In the genomic region with DNA sequence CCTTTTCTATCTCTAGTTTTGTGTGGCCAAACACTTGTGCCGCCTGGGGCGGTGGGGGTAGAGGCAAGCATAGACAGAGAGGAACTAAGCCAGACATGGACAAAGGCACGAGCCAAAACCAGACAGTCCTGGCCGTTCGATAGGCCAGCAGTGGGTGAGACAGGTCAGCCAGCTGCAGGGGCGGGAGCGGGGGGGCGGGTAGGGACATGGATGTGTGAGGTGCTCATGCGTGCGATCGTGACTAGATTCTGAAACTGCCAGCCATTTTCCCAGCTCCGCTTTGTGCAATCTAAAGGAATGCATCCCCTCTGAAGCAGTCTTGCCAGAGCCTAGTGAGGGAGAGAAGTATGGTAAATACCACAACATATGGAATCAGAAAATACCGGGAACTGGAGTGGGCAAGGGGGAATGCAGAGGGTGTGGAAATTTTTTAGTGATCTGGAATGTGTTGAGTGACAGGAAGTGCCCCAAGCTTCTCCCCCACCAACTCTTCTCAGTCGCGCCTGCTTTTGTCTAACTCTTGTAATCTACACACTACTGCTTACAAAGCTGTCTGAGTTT, we compare ENCODE assay signal across 1 cellular context.
A peak's percentile ranks its signal among the peaks of the same experiment; 100 is the strongest.
TF ChIP-seq lines count a peak whose summit lies in the region.

No MANE protein-coding gene starts in this region.

TF ChIP-seq in SK-N-SH treated with all-trans-retinoic acid at 6 μM for 48 hours, 23 proteins besides CTCF, POLR2A, EP300 and RAD21 (continued from another document):
- peak; percentile 52; the same call in 1 of the 2 replicates for TF ChIP-seq TSHZ2 (CRISPR knock-in tag; IDR thresholded peaks at IDR 0.05)
- TF ChIP-seq SNAI2 (CRISPR knock-in tag; IDR thresholded peaks at IDR 0.05), result no peak
- 0 out of 2 replicates have a peak, but pooled peaks have one; percentile 43 for TF ChIP-seq RARB (CRISPR knock-in tag; IDR thresholded peaks at IDR 0.05)
